In the genomic region with DNA sequence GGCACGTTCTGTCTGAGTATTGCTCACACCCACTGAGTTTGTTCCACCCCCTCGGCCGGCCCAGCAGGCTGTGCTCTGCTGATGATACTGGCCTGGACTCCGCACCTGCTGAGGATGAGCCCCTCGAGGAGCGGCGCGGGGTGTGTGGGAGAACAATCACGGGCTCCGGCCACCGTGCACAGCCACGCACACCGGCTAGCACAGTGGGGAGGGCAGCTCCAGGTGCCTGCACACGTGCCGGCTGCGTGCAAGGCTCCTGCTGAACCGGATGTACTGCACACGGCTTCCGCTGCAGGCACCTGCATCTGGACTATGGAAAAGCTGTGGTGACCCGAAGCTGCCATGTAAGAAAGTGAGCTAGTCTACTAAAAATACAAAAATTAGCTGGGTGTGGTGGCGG, we compare ENCODE assay signal across 19 cellular contexts.
"Had no signal": no experiment of that assay in that cellular context is flagged by ENCODE, and none has a peak within 500 bp of the region (broad histone marks: within the 10 kb centered on the region; RNA-seq: fewer than 3 reads in every experiment).

No MANE protein-coding gene starts in this region.

- H3K4me3 ChIP-seq: cardiac muscle cell, right atrium auricular region, skin epidermis, transverse colon, vagina had no signal

- H3K4me3 Mint-ChIP-seq: natural killer cell treated with Interleukin-12 subunit alpha and Interleukin-12 subunit beta and Interleukin-15 and Interleukin-18, amount 100 ng/mL, for 72 hours had no signal

- DNase-seq: activated CD4-positive, alpha-beta T cell treated with anti-CD3 and anti-CD28 coated beads for 1 hour; activated CD4-positive, alpha-beta T cell treated with anti-CD3 and anti-CD28 coated beads, Interleukin-2, amount 50 U/mL, for 4 hours; activated effector memory CD4-positive, alpha-beta T cell treated with Interleukin-2 at 50 U/mL for 16 hours; hippocampal formation; kidney glomerular epithelial cell; left ventricle myocardium superior; nucleus accumbens; stimulated activated CD4-positive, alpha-beta T cell treated with anti-CD3 and anti-CD28 coated beads, Interleukin-15, amount 100 ng/mL, for 24 hours; stimulated activated CD4-positive, alpha-beta T cell treated with anti-CD3 and anti-CD28 coated beads, Interleukin-4, amount 100 ng/mL, for 24 hours; stimulated activated naive CD4-positive, alpha-beta T cell treated with Interleukin-2 at 50 U/mL for 16 hours; substantia nigra; transverse colon had no signal

- H3K4me1 ChIP-seq: right atrium auricular region, transverse colon, vagina had no signal

- H3K27me3 ChIP-seq: cardiac muscle cell, right atrium auricular region, transverse colon, vagina had no signal

- H3K9me3 ChIP-seq: right atrium auricular region, vagina had no signal

- H3K27me3 Mint-ChIP-seq: natural killer cell treated with Interleukin-12 subunit alpha and Interleukin-12 subunit beta and Interleukin-15 and Interleukin-18, amount 100 ng/mL, for 72 hours; progenitor cell of endocrine pancreas had no signal

- ATAC-seq: activated naive CD4-positive, alpha-beta T cell treated with anti-CD3 and anti-CD28 coated beads, Interleukin-2, amount 50 U/mL, for 72 hours; left ventricle myocardium superior had no signal

- H3K27ac ChIP-seq: cardiac muscle cell, right atrium auricular region, skin epidermis, transverse colon, vagina had no signal

- H3K36me3 ChIP-seq: cardiac muscle cell, right atrium auricular region, transverse colon, vagina had no signal

- H3K27ac Mint-ChIP-seq: activated naive CD4-positive, alpha-beta T cell treated with anti-CD3 and anti-CD28 coated beads, Interleukin-2, amount 50 U/mL, for 72 hours; natural killer cell treated with Interleukin-12 subunit alpha and Interleukin-12 subunit beta and Interleukin-15 and Interleukin-18, amount 100 ng/mL, for 72 hours; progenitor cell of endocrine pancreas had no signal
